11 cellular contexts compared by ENCODE assay signal in genomic region chr15:90512281-90512680, GRCh38. TPM values are rescaled to one million over a fixed set of nuclear protein-coding genes. Genes with fewer than 3 reads are reported as not detected.
DNase-seq lines count a peak whose midpoint lies in the region; ATAC-seq and TF ChIP-seq lines count a peak whose summit lies in the region.
"Had no signal": no experiment of that assay in that cellular context is flagged by ENCODE, and none has a peak within 500 bp of the region (broad histone marks: within the 10 kb centered on the region; RNA-seq: fewer than 3 reads in every experiment).

No MANE protein-coding gene starts in this region.

- H3K4me3 Mint-ChIP-seq in endothelial cell (ENCODE audit: unreplicated experiment), result no peak overlapping the region

- no peak for ATAC-seq in HG03097 (IDR thresholded peaks at IDR 0.05; ENCODE audit: low FRiP score, unreplicated experiment)
- ATAC-seq: HCT116 had no signal

- H3K4me1 Mint-ChIP-seq in endothelial cell (ENCODE audit: unreplicated experiment), result no peaks in the 10 kb centered on the region

- TF ChIP-seq CTCF in endothelial cell (IDR thresholded peaks at IDR 0.05; ENCODE audit: unreplicated experiment), result no peak

- H3K27ac Mint-ChIP-seq in endothelial cell (ENCODE audit: unreplicated experiment), result peak overlapping the region; percentile 52

- DNase-seq in CD1c-positive myeloid dendritic cell (ENCODE audit: extremely low spot score) (peak; percentile 77), Kasumi-1 (lab: John Stamatoyannopoulos, UW) (peak; percentile 41 to 55), OCI-M1 (lab: John Stamatoyannopoulos, UW) (peak; percentile 8), endothelial cell (ENCODE audit: low spot score) (no peak), NCI-H774 (lab: John Stamatoyannopoulos, UW) (no peak)
- no peak for DNase-seq in stimulated activated naive CD4-positive, alpha-beta T cell treated with Interleukin-2 at 50 U/mL for 16 hours (lab: John Stamatoyannopoulos, UW)
- DNase-seq: Calu3; CD4-positive, alpha-beta T cell; DMS 273 treated with DMSO at 0.1 percent for 48 hours had no signal

- H3K9me3 Mint-ChIP-seq in endothelial cell (ENCODE audit: unreplicated experiment), result no peaks in the 10 kb centered on the region
- H3K9me3 Mint-ChIP-seq: CD4-positive, alpha-beta T cell had no signal

- peaks cover 7% of the 10 kb centered on the region for H3K36me3 Mint-ChIP-seq in endothelial cell (ENCODE audit: low read depth, unreplicated experiment)

- H3K27me3 Mint-ChIP-seq in endothelial cell (ENCODE audit: unreplicated experiment), result no peaks in the 10 kb centered on the region
- H3K27me3 Mint-ChIP-seq: CD4-positive, alpha-beta T cell had no signal

RNA-seq across cellular contexts. Expression of gene CRTC3, which starts 17.4 kb away (rescaled TPM):
- 27.1 TPM for total RNA-seq in endothelial cell (ENCODE audit: unreplicated experiment)

Comparison
In these comparisons a context has a peak if more than half of its experiments do, and no peak if none do; other contexts are left out.
1. DNase-seq: peak in CD1c-positive myeloid dendritic cell (single experiment), Kasumi-1 (2 of 2) and OCI-M1 (single experiment); none in endothelial cell (single experiment), stimulated activated naive CD4-positive, alpha-beta T cell treated with Interleukin-2 at 50 U/mL for 16 hours (single experiment) and NCI-H774 (single experiment).